ENCODE assay signal across 8 cellular contexts in genomic region chr15:52180196-52180835, GRCh38. TPM values are rescaled to one million over a fixed set of nuclear protein-coding genes. Genes with fewer than 3 reads are reported as not detected.
DNase-seq lines count a peak whose midpoint lies in the region; ATAC-seq, FAIRE-seq and TF ChIP-seq lines count a peak whose summit lies in the region.

No MANE protein-coding gene starts in this region.

- peak overlapping the region; percentile 84 for H3K4me3 Mint-ChIP-seq in GM23338

- H3K36me3 Mint-ChIP-seq in GM23338 (ENCODE audit: low read depth), result no peaks in the 10 kb centered on the region
- no peaks in the 10 kb centered on the region for H3K36me3 Mint-ChIP-seq in activated naive CD4-positive, alpha-beta T cell treated with anti-CD3 and anti-CD28 coated beads, Interleukin-2, amount 50 U/mL, for 72 hours

- H3K27ac ChIP-seq in GM23338 (ENCODE audit: low read depth), result no peak overlapping the region

- H3F3A ChIP-seq in GM23338 (replicated peaks; ENCODE audit: low read depth), result peaks cover 11% of the 10 kb centered on the region; the same call in 1 of the 2 replicates

- no peaks in the 10 kb centered on the region for H3K9me3 Mint-ChIP-seq in GM23338
- no peaks in the 10 kb centered on the region for H3K9me3 Mint-ChIP-seq in activated naive CD4-positive, alpha-beta T cell treated with anti-CD3 and anti-CD28 coated beads, Interleukin-2, amount 50 U/mL, for 72 hours

- peak overlapping the region; percentile 62 for H3K4me3 ChIP-seq in GM23338
- H3K4me3 ChIP-seq in MG63, result peak overlapping the region; percentile 59
- H3K4me3 ChIP-seq in iPS-11a (ENCODE audit: low read depth, low read length), result peak overlapping the region; percentile 84

- no peaks in the 10 kb centered on the region for H3K36me3 ChIP-seq in GM23338 (ENCODE audit: insufficient read depth)
- H3K36me3 ChIP-seq in MG63, result no peaks in the 10 kb centered on the region

- peak overlapping the region; percentile 80 for H3K4me2 ChIP-seq in GM23338

- peak; percentile 63 for FAIRE-seq in GM12892 (lab: Jason Lieb, UNC)

- peaks cover 27% of the 10 kb centered on the region for H3K4me1 Mint-ChIP-seq in GM23338

- no peaks in the 10 kb centered on the region for H3K9me2 ChIP-seq in GM23338 (ENCODE audit: insufficient read depth)

- H3K79me2 ChIP-seq in GM23338 (replicated peaks; ENCODE audit: insufficient read depth), result peaks cover 23% of the 10 kb centered on the region

- TF ChIP-seq CTCF in GM23338 (conservative IDR thresholded peaks at IDR 0.05; ENCODE audit: low read depth in 2 of 2), result no peak

- H4K20me1 ChIP-seq in GM23338 (replicated peaks; ENCODE audit: insufficient read depth), result peaks cover 6% of the 10 kb centered on the region

- TF ChIP-seq POLR2A in GM12892 (IDR thresholded peaks at IDR 0.05; ENCODE audit: low read depth, low read length), result no peak

- H3K27me3 Mint-ChIP-seq in GM23338 (ENCODE audit: insufficient read depth, low read depth, poor library complexity), result peaks cover 24% of the 10 kb centered on the region

- peak overlapping the region; percentile 99 for H2AFZ ChIP-seq in GM23338

- H3K27ac Mint-ChIP-seq in GM23338, result no peak overlapping the region
- H3K27ac Mint-ChIP-seq in activated naive CD4-positive, alpha-beta T cell treated with anti-CD3 and anti-CD28 coated beads, Interleukin-2, amount 50 U/mL, for 72 hours, result peak overlapping the region; percentile 87 to 89

- H3K9me3 ChIP-seq in MG63, result peaks cover 5% of the 10 kb centered on the region; the same call in 1 of the 2 replicates

- DNase-seq in GM12892 (ENCODE audit: insufficient read length), result peak; percentile 48
- no peak for DNase-seq in GM23338 (ENCODE audit: low spot score)
- no peak for DNase-seq in MG63
- DNase-seq in activated naive CD4-positive, alpha-beta T cell treated with anti-CD3 and anti-CD28 coated beads, Interleukin-2, amount 50 U/mL, for 72 hours (ENCODE audit: low spot score in 2 of 2), result peak in 1 of 2 donors; percentile 36
- DNase-seq in stimulated activated CD4-positive, alpha-beta T cell treated with anti-CD3 and anti-CD28 coated beads, Interleukin-12 subunit alpha, Interleukin-12 subunit beta, amount 100 ng/mL, for 4 hours, result peak; percentile 16
- no peak for DNase-seq in NCI-H2107 (lab: John Stamatoyannopoulos, UW)
- DNase-seq in NCI-H82 (lab: John Stamatoyannopoulos, UW), result no peak

- peak; percentile 28 for ATAC-seq in GM23338
- peak; percentile 9 to 39 for ATAC-seq in activated naive CD4-positive, alpha-beta T cell treated with anti-CD3 and anti-CD28 coated beads, Interleukin-2, amount 50 U/mL, for 72 hours

- peaks cover 10% of the 10 kb centered on the region for H3K4me1 ChIP-seq in GM23338 (ENCODE audit: insufficient read depth)

- H3K27me3 ChIP-seq in GM23338 (ENCODE audit: insufficient read depth), result peaks cover 21% of the 10 kb centered on the region
- no peaks in the 10 kb centered on the region for H3K27me3 ChIP-seq in MG63

TF ChIP-seq in GM23338, 12 proteins besides CTCF, POLR2A, EP300 and RAD21:
- TF ChIP-seq ETS1 (IDR thresholded peaks at IDR 0.05) (no peak), CREB1 (CRISPR knock-in tag; IDR thresholded peaks at IDR 0.05; ENCODE audit: low read depth) (no peak)

RNA-seq across cellular contexts. Expression of gene GNB5, which starts 10.9 kb away (rescaled TPM):
- polyA plus RNA-seq in GM12892 (2012; ENCODE audit: missing spikeins), result 13.8 TPM
- 40.8 and 68.3 TPM in 2 replicates for total RNA-seq in GM23338 (2014; rRNA removed; shearing (Covaris generic))
- polyA plus RNA-seq in GM23338 (2016; fragmentation: Nextera tagmentation; extraction: Ambion mirVana), result 20.1 and 23.0 TPM in 2 replicates
- 11.7 and 18.9 TPM in 2 replicates for total RNA-seq in MG63 (2014; rRNA removed; shearing (Covaris generic); ENCODE audit: low replicate concordance)
- total RNA-seq in activated naive CD4-positive, alpha-beta T cell treated with anti-CD3 and anti-CD28 coated beads, Interleukin-2, amount 50 U/mL, for 72 hours, result 10 to 100 TPM; 20.5 to 24.1 TPM

Comparison
In these comparisons a context has a peak if more than half of its experiments do, and no peak if none do; other contexts are left out.
1. DNase-seq: peak in GM12892 (single experiment) and stimulated activated CD4-positive, alpha-beta T cell treated with anti-CD3 and anti-CD28 coated beads, Interleukin-12 subunit alpha, Interleukin-12 subunit beta, amount 100 ng/mL, for 4 hours (single experiment); none in GM23338 (single experiment), MG63 (single experiment), NCI-H2107 (single experiment) and NCI-H82 (single experiment).
2. Peak in every context shown above with its lines, with median percentiles within 50 percentile points of each other: H3K4me3 ChIP-seq.